ENCODE assay signal across 19 cellular contexts in the genomic region with DNA sequence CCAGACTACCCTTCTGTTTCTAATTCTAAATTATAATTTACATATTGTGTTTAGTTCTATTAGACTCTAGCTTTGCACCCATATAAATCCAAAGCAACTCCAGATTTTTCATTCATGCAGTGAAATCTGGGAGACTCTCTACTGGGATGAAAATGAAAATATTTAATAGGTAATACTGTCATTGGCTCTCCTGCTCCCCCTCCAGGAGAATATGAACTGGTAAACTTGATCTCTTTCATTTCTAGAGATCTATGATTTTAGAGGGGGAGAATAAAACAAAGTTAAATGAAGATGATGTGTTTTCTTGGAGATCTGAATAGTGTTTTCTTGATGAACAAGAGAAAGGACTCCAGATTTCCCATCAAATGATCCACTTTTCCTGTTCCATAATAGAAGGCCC.
A peak's percentile ranks its signal among the peaks of the same experiment; 100 is the strongest.
DNase-seq lines count a peak whose midpoint lies in the region; ATAC-seq and TF ChIP-seq lines count a peak whose summit lies in the region.
"Had no signal": no experiment of that assay in that cellular context is flagged by ENCODE, and none has a peak within 500 bp of the region (broad histone marks: within the 10 kb centered on the region; RNA-seq: fewer than 3 reads in every experiment).

No MANE protein-coding gene starts in this region.

- H3K79me2 ChIP-seq in SK-N-SH (ENCODE audit: insufficient read depth) (no peaks in the 10 kb centered on the region), OCI-LY7 (ENCODE audit: insufficient read depth, low read depth, low read length) (no peaks in the 10 kb centered on the region)

- H3K27ac ChIP-seq in SK-N-SH (ENCODE audit: low read depth in 2 of 2, low read length in 1 of 2) (no peak overlapping the region), OCI-LY7 (ENCODE audit: low read depth, low read length, poor library complexity, severe bottlenecking) (no peak overlapping the region), psoas muscle (no peak overlapping the region), left lung (no peak overlapping the region)
- H3K27ac ChIP-seq: epithelial cell of prostate, neutrophil, uterus had no signal

- TF ChIP-seq RAD21 in SK-N-SH (IDR thresholded peaks at IDR 0.05; ENCODE audit: low read length), result peak; percentile 11; the same call in 1 of the 2 replicates

- DNase-seq in SK-N-SH (no peak), OCI-LY7 (ENCODE audit: low spot score) (no peak), epithelial cell of proximal tubule (ENCODE audit: low read depth) (no peak), psoas muscle (no peak), left lung (no peak)
- DNase-seq: activated CD8-positive, alpha-beta memory T cell treated with anti-CD3 and anti-CD28 coated beads, Interleukin-2, amount 50 U/mL, for 48 hours; activated naive CD4-positive, alpha-beta T cell treated with anti-CD3 and anti-CD28 coated beads for 36 hours; cerebellar nuclear complex; KG1; stimulated activated naive CD4-positive, alpha-beta T cell treated with Interleukin-2 at 50 U/mL for 16 hours; T-cell; uterus had no signal

- H2AFZ ChIP-seq in SK-N-SH (ENCODE audit: low read depth), result no peak overlapping the region
- H2AFZ ChIP-seq in OCI-LY7 (ENCODE audit: low read length), result no peak overlapping the region

- H4K20me1 ChIP-seq in SK-N-SH (ENCODE audit: insufficient read depth) (no peaks in the 10 kb centered on the region), OCI-LY7 (ENCODE audit: insufficient read depth, low read length) (no peaks in the 10 kb centered on the region)

- H3K4me3 ChIP-seq in SK-N-SH (ENCODE audit: low read depth in 2 of 2, low read length in 1 of 2) (no peak overlapping the region), OCI-LY7 (ENCODE audit: low read depth, low read length, poor library complexity, severe bottlenecking) (no peak overlapping the region), epithelial cell of proximal tubule (ENCODE audit: low read depth, low read length) (no peak overlapping the region), psoas muscle (no peak overlapping the region), left lung (no peak overlapping the region)
- H3K4me3 ChIP-seq: lung, uterus had no signal

- no peaks in the 10 kb centered on the region for H3K36me3 ChIP-seq in SK-N-SH (replicated peaks in 1 of 2; ENCODE audit: control insufficient read depth in 1 of 2, insufficient read depth in 2 of 2, low read length in 1 of 2)
- H3K36me3 ChIP-seq in OCI-LY7 (ENCODE audit: insufficient read depth, low read length), result no peaks in the 10 kb centered on the region
- no peaks in the 10 kb centered on the region for H3K36me3 ChIP-seq in psoas muscle (ENCODE audit: insufficient read depth in 1 of 2, low read depth in 1 of 2)
- H3K36me3 ChIP-seq in left lung, result no peaks in the 10 kb centered on the region
- H3K36me3 ChIP-seq: neutrophil, uterus had no signal

- CTCF ChIA-PET in SK-N-SH (lab: Yijun Ruan, JAX) (interaction anchor here (1.3 kb wide), 1 partner anchor 9 kb away, joined by 6 read pairs; no protein-coding TSS in a partner anchor), OCI-LY7 (lab: Charles Lee; ENCODE audit: unreplicated experiment) (no interaction called here)

- no peaks in the 10 kb centered on the region for H3F3A ChIP-seq in SK-N-SH (replicated peaks; ENCODE audit: insufficient read depth)

- POLR2A ChIA-PET in SK-N-SH (lab: Yijun Ruan, JAX) (no interaction called here), OCI-LY7 (lab: Charles Lee) (interaction anchor here (1.8 kb wide), 1 partner anchor 32 kb away, joined by 6 read pairs; no protein-coding TSS in a partner anchor)

- peak; percentile 33 for TF ChIP-seq CTCF in SK-N-SH (IDR thresholded peaks at IDR 0.05)
- peak; percentile 68 for TF ChIP-seq CTCF in OCI-LY7 (conservative IDR thresholded peaks at IDR 0.05; ENCODE audit: low read length)
- TF ChIP-seq CTCF in epithelial cell of proximal tubule (conservative IDR thresholded peaks at IDR 0.05; ENCODE audit: low read depth, low read length), result peak; percentile 52
- peak; percentile 10 for TF ChIP-seq CTCF in psoas muscle (IDR thresholded peaks at IDR 0.05)
- no peak for TF ChIP-seq CTCF in left lung (IDR thresholded peaks at IDR 0.05)

- no TSS peak for BruUV-seq in OCI-LY7 (replicated peaks; lab: Mats Ljungman, UMichigan)

- H3K4me2 ChIP-seq in SK-N-SH, result no peak overlapping the region
- H3K4me2 ChIP-seq in OCI-LY7 (ENCODE audit: low read length), result no peak overlapping the region

- no peak for ATAC-seq in SK-N-SH treated with all-trans-retinoic acid at 6 μM for 48 hours
- no peak for ATAC-seq in psoas muscle
- no peak for ATAC-seq in GM19035 (IDR thresholded peaks at IDR 0.05; ENCODE audit: unreplicated experiment)
- ATAC-seq in GM21526 (IDR thresholded peaks at IDR 0.05; ENCODE audit: low FRiP score, unreplicated experiment), result no peak
- ATAC-seq in left lung, result no peak
- ATAC-seq: activated CD4-positive, CD25-positive, alpha-beta regulatory T cell treated with anti-CD3 and anti-CD28 coated beads, Interleukin-2, amount 50 U/mL, for 24 hours; T-cell had no signal

- intact Hi-C loops in OCI-LY7 (cut with micrococcal nuclease; ENCODE audit: unreplicated experiment), result no loop called here
- intact Hi-C loops in psoas muscle (cut with DNase I), result no loop called here
- intact Hi-C loops in left lung (cut with DNase I), result no loop called here

- no peak for TF ChIP-seq EP300 in SK-N-SH (IDR thresholded peaks at IDR 0.05; ENCODE audit: borderline replicate concordance in 1 of 2, low read depth in 1 of 2, low read length in 1 of 2)

- H3K9me2 ChIP-seq in SK-N-SH (no peaks in the 10 kb centered on the region), OCI-LY7 (ENCODE audit: insufficient read depth, low read length) (no peaks in the 10 kb centered on the region)

- peaks cover 14% of the 10 kb centered on the region; the same call in 1 of the 2 replicates for H3K27me3 ChIP-seq in SK-N-SH (ENCODE audit: insufficient read depth)
- H3K27me3 ChIP-seq in psoas muscle (ENCODE audit: insufficient read depth in 3 of 3, low read length in 2 of 3), result no peaks in the 10 kb centered on the region
- no peaks in the 10 kb centered on the region for H3K27me3 ChIP-seq in left lung
- H3K27me3 ChIP-seq: neutrophil, uterus had no signal

- H3K4me1 ChIP-seq in SK-N-SH (ENCODE audit: control insufficient read depth in 1 of 2, insufficient read depth in 2 of 2, low read depth in 1 of 2, low read length in 1 of 2) (no peaks in the 10 kb centered on the region), OCI-LY7 (ENCODE audit: insufficient read depth, low read length, poor library complexity, severe bottlenecking) (no peaks in the 10 kb centered on the region), psoas muscle (no peaks in the 10 kb centered on the region), left lung (no peaks in the 10 kb centered on the region)
- H3K4me1 ChIP-seq: uterus had no signal

- H3K9me3 ChIP-seq in SK-N-SH, result no peaks in the 10 kb centered on the region
- no peaks in the 10 kb centered on the region for H3K9me3 ChIP-seq in OCI-LY7 (ENCODE audit: low read length)
- H3K9me3 ChIP-seq in psoas muscle, result no peaks in the 10 kb centered on the region
- no peaks in the 10 kb centered on the region for H3K9me3 ChIP-seq in left lung
- H3K9me3 ChIP-seq: neutrophil, uterus had no signal

- H3K9ac ChIP-seq in SK-N-SH, result no peak overlapping the region

TF ChIP-seq in SK-N-SH, 30 proteins besides CTCF, POLR2A, EP300 and RAD21:
- no peak for TF ChIP-seq GATA2 (CRISPR knock-in tag; IDR thresholded peaks at IDR 0.05)

TF ChIP-seq in SK-N-SH treated with all-trans-retinoic acid at 6 μM for 48 hours, 23 proteins besides CTCF, POLR2A, EP300 and RAD21 (continues in another document):
- TF ChIP-seq CSDC2 (CRISPR knock-in tag; IDR thresholded peaks at IDR 0.05), result no peak
- TF ChIP-seq, protein P1, sequence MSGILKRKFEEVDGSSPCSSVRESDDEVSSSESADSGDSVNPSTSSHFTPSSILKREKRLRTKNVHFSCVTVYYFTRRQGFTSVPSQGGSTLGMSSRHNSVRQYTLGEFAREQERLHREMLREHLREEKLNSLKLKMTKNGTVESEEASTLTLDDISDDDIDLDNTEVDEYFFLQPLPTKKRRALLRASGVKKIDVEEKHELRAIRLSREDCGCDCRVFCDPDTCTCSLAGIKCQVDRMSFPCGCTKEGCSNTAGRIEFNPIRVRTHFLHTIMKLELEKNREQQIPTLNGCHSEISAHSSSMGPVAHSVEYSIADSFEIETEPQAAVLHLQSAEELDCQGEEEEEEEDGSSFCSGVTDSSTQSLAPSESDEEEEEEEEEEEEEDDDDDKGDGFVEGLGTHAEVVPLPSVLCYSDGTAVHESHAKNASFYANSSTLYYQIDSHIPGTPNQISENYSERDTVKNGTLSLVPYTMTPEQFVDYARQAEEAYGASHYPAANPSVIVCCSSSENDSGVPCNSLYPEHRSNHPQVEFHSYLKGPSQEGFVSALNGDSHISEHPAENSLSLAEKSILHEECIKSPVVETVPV (CRISPR knock-in tag; IDR thresholded peaks at IDR 0.05), result no peak
- TF ChIP-seq ZFP30 (CRISPR knock-in tag; IDR thresholded peaks at IDR 0.05), result no peak
- no peak for TF ChIP-seq TSHZ2 (CRISPR knock-in tag; IDR thresholded peaks at IDR 0.05)
- no peak for TF ChIP-seq GLIS3 (CRISPR knock-in tag; IDR thresholded peaks at IDR 0.05)
- no peak for TF ChIP-seq ZNF8 (CRISPR knock-in tag; IDR thresholded peaks at IDR 0.05)
- no peak for TF ChIP-seq ZFP3 (CRISPR knock-in tag; IDR thresholded peaks at IDR 0.05)
- no peak for TF ChIP-seq RARB (CRISPR knock-in tag; IDR thresholded peaks at IDR 0.05)

Comparison
In these comparisons a context has a peak if more than half of its experiments do, and no peak if none do; other contexts are left out.
1. CTCF ChIP-seq: peak in SK-N-SH (single experiment), OCI-LY7 (single experiment), epithelial cell of proximal tubule (single experiment) and psoas muscle (single experiment); none in left lung (0 of 2).